In the genomic region with DNA sequence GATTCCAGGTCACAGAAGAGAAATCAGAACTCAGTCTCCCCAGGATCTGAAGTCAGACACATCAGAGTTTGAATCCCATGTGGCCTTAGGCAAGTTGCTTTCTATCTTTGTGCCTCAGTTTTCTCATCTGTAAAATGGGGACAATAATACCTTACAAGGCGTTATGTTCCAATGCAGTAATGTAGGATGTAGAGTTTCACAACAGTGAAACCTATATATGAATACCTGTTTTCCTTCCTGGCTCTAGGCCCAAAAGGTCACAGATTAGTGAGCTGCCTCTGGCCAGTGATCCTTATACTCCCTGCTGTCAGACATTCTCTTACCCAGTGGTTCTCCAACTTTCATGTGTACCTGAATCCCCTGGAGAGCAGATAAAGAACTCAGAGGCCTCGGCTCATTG, we compare ENCODE assay signal across 3 cellular contexts.
TF ChIP-seq lines count a peak whose summit lies in the region.

No MANE protein-coding gene starts in this region.

TF ChIP-seq in HepG2, 621 proteins besides CTCF, POLR2A, EP300 and RAD21:
- TF ChIP-seq POLR2AphosphoS5 (IDR thresholded peaks at IDR 0.05; ENCODE audit: low read depth, low read length) (no peak), ZNF629 (CRISPR knock-in tag; conservative IDR thresholded peaks at IDR 0.05) (peak; percentile 81)

TF ChIP-seq in IMR-90, 13 proteins besides CTCF, POLR2A, EP300 and RAD21:
- TF ChIP-seq MXI1 (IDR thresholded peaks at IDR 0.05; ENCODE audit: borderline replicate concordance, low read depth, low read length) (no peak), MAFK (IDR thresholded peaks at IDR 0.05; ENCODE audit: low read depth, low read length) (no peak), RCOR1 (IDR thresholded peaks at IDR 0.05; ENCODE audit: insufficient replicate concordance, low read length) (no peak), ELK1 (IDR thresholded peaks at IDR 0.05; ENCODE audit: borderline replicate concordance, low read depth, low read length) (no peak), SMC3 (IDR thresholded peaks at IDR 0.05; ENCODE audit: low read depth, low read length) (no peak), RFX5 (IDR thresholded peaks at IDR 0.05; ENCODE audit: low read depth, low read length) (no peak), USF2 (IDR thresholded peaks at IDR 0.05; ENCODE audit: low read depth, low read length) (no peak), MAZ (IDR thresholded peaks at IDR 0.05; ENCODE audit: borderline replicate concordance, low read depth, low read length) (no peak), BHLHE40 (IDR thresholded peaks at IDR 0.05; ENCODE audit: low read depth, low read length) (no peak), NFE2L2 (IDR thresholded peaks at IDR 0.05; ENCODE audit: low read depth, low read length) (no peak), FOS (IDR thresholded peaks at IDR 0.05; ENCODE audit: low read depth, low read length) (no peak), CHD1 (IDR thresholded peaks at IDR 0.05; ENCODE audit: low read depth, low read length) (no peak), CEBPB (IDR thresholded peaks at IDR 0.05; ENCODE audit: low read depth, low read length) (no peak)

TF ChIP-seq in K562, 482 proteins besides CTCF, POLR2A, EP300 and RAD21:
- no peak for TF ChIP-seq USF2 (CRISPR knock-in tag; IDR thresholded peaks at IDR 0.05)
- peak; percentile 77 for TF ChIP-seq BCOR (IDR thresholded peaks at IDR 0.05)
- TF ChIP-seq, protein P1, sequence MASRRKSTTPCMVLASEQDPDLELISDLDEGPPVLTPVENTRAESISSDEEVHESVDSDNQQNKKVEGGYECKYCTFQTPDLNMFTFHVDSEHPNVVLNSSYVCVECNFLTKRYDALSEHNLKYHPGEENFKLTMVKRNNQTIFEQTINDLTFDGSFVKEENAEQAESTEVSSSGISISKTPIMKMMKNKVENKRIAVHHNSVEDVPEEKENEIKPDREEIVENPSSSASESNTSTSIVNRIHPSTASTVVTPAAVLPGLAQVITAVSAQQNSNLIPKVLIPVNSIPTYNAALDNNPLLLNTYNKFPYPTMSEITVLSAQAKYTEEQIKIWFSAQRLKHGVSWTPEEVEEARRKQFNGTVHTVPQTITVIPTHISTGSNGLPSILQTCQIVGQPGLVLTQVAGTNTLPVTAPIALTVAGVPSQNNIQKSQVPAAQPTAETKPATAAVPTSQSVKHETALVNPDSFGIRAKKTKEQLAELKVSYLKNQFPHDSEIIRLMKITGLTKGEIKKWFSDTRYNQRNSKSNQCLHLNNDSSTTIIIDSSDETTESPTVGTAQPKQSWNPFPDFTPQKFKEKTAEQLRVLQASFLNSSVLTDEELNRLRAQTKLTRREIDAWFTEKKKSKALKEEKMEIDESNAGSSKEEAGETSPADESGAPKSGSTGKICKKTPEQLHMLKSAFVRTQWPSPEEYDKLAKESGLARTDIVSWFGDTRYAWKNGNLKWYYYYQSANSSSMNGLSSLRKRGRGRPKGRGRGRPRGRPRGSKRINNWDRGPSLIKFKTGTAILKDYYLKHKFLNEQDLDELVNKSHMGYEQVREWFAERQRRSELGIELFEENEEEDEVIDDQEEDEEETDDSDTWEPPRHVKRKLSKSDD (conservative IDR thresholded peaks at IDR 0.05; ENCODE audit: low read length), result no peak
- no peak for TF ChIP-seq ZNF311 (CRISPR knock-in tag; IDR thresholded peaks at IDR 0.05)
- TF ChIP-seq DLX4 (CRISPR knock-in tag; IDR thresholded peaks at IDR 0.05), result no peak
- TF ChIP-seq ZNF3 (CRISPR knock-in tag; IDR thresholded peaks at IDR 0.05), result no peak
- peak in 1 of 2 experiments; percentile 14; a peak in 1 of 4 replicates for TF ChIP-seq RCOR1 (IDR thresholded peaks at IDR 0.05; ENCODE audit: borderline replicate concordance in 1 of 2, low read depth in 2 of 2, low read length in 2 of 2)
- TF ChIP-seq, protein P2, sequence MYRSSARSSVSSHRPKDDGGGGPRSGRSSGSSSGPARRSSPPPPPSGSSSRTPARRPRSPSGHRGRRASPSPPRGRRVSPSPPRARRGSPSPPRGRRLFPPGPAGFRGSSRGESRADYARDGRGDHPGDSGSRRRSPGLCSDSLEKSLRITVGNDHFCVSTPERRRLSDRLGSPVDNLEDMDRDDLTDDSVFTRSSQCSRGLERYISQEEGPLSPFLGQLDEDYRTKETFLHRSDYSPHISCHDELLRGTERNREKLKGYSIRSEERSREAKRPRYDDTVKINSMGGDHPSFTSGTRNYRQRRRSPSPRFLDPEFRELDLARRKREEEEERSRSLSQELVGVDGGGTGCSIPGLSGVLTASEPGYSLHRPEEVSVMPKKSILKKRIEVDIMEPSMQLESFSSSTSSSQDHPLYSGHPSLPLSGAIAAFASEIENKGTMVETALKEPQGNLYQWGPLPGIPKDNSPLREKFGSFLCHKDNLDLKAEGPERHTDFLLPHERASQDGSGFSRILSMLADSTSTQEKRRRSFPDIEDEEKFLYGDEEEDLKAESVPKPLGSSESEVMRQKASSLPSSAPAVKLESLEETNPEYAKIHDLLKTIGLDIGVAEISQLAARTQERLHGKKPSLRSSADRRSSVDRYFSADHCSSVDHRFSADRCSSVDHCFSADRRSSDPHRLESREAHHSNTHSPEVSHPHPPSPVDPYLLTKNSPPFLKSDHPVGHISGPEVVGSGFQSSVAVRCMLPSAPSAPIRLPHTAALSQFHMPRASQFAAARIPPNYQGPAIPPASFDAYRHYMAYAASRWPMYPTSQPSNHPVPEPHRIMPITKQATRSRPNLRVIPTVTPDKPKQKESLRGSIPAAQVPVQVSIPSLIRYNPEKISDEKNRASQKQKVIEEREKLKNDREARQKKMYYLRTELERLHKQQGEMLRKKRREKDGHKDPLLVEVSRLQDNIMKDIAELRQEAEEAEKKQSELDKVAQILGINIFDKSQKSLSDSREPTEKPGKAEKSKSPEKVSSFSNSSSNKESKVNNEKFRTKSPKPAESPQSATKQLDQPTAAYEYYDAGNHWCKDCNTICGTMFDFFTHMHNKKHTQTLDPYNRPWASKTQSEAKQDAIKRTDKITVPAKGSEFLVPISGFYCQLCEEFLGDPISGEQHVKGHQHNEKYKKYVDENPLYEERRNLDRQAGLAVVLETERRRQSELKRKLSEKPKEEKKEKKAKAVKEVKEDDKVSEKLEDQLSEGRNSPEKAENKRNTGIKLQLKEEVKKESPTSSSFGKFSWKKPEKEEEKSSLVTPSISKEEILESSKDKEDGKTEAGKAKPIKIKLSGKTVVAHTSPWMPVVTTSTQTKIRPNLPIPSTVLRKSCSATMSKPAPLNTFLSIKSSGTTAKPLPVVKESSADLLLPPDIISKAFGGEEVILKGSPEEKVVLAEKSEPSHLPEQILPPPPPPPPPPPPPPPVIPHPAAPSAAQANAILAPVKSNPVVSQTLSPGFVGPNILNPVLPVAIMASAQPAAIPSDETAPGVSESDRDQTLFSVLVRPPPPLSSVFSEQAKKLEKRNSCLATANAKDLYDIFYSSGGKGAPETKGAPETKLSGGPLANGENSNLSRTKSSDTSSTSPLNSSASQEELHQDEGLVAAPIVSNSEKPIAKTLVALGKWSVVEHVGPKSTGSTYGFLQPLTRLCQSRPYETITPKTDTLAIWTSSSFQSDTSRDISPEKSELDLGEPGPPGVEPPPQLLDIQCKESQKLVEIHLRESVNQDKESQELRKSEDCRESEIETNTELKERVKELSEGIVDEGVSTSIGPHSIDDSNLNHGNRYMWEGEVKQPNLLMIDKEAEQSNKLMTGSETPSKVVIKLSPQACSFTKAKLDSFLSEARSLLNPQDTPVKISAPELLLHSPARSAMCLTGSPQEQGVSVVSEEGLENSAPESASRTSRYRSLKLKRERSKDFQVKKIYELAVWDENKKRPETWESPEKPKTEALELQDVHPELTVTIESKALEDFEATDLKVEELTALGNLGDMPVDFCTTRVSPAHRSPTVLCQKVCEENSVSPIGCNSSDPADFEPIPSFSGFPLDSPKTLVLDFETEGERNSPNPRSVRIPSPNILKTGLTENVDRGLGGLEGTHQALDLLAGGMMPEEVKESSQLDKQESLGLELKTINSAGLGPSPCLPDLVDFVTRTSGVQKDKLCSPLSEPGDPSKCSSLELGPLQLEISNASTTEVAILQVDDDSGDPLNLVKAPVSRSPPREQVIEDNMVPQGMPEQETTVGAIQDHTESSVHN (IDR thresholded peaks at IDR 0.05; ENCODE audit: borderline replicate concordance in 1 of 2, low read depth in 1 of 2), result no peak
- TF ChIP-seq BHLHE40 (IDR thresholded peaks at IDR 0.05; ENCODE audit: low read length), result no peak
- no peak for TF ChIP-seq NCOR1 (IDR thresholded peaks at IDR 0.05)
- no peak for TF ChIP-seq ZNF780A (CRISPR knock-in tag; IDR thresholded peaks at IDR 0.05)
- no peak for TF ChIP-seq TBP (optimal IDR thresholded peaks at IDR 0.05; ENCODE audit: low read depth, low read length)
- no peak for TF ChIP-seq RAD51 (IDR thresholded peaks at IDR 0.05; ENCODE audit: borderline replicate concordance, low read depth)
- TF ChIP-seq RUNX1 (IDR thresholded peaks at IDR 0.05; ENCODE audit: low read depth), result no peak
- no peak for TF ChIP-seq EWSR1 (IDR thresholded peaks at IDR 0.05; ENCODE audit: borderline replicate concordance, low read depth, partially characterized antibody)
- TF ChIP-seq MTA3 (IDR thresholded peaks at IDR 0.05; ENCODE audit: borderline replicate concordance), result no peak
- peak; percentile 34 to 54; a peak in 2 of 4 replicates for TF ChIP-seq KDM1A (IDR thresholded peaks at IDR 0.05)
- TF ChIP-seq ZNF280B (CRISPR knock-in tag; IDR thresholded peaks at IDR 0.05), result no peak
- TF ChIP-seq ZBTB1 (CRISPR knock-in tag; IDR thresholded peaks at IDR 0.05; ENCODE audit: borderline replicate concordance, low read depth), result no peak
- peak; percentile 68 for TF ChIP-seq ADNP (tag; IDR thresholded peaks at IDR 0.05)
- no peak for TF ChIP-seq ZNF316 (IDR thresholded peaks at IDR 0.05)
- no peak for TF ChIP-seq RNF2 (IDR thresholded peaks at IDR 0.05)
- TF ChIP-seq RBM25 (IDR thresholded peaks at IDR 0.05; ENCODE audit: low read depth, low read length, severe bottlenecking), result peak; percentile 80
- no peak for TF ChIP-seq HMGN3 (IDR thresholded peaks at IDR 0.05; ENCODE audit: borderline replicate concordance, extremely low read depth, insufficient read length, low read depth, low read length)
